Comparison of ENCODE assay signal across 28 cellular contexts in the genomic region with DNA sequence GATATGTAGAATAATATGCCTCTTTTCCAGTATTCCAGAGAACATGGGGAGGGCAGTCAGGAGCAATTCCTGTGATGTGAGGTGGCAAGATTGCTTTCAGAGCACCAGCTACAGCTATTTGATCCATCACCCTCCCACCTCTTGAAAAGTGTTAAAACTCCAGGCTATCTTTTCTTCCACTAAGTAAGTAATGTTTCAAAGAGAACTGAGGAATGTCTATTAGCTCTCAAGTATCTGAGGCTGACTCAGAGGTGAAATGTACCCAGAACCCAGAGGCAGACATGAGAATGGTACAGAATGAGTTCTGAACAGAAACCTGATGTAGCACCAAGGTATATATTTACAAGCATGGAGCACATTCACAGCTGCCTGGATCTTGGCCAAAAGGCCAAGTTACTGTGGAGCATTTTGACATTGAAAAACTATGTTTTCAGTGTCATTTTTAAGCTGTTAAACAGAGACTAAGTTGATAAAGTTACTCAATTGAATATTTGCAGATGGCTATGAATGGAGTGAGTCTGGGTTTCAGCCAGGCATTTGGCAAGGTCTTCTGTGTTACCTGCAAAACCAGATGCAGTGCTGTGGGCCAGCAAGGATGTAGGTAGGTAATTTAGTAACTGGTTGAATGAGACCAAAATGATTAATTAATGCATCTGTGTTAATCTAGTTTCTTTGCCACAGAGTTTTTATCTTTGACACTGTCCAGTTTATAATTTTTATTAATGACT.
DNase-seq lines count a peak whose midpoint lies in the region; ATAC-seq and TF ChIP-seq lines count a peak whose summit lies in the region.
"Had no signal": no experiment of that assay in that cellular context is flagged by ENCODE, and none has a peak within 500 bp of the region (broad histone marks: within the 10 kb centered on the region; RNA-seq: fewer than 3 reads in every experiment).

No MANE protein-coding gene starts in this region.

- peak overlapping the region; percentile 41 for H3K27ac Mint-ChIP-seq in chondrocyte (ENCODE audit: unreplicated experiment)
- H3K27ac Mint-ChIP-seq: activated B cell treated with CpG ODN at 0.5 μM for 24 hours; activated CD4-positive, alpha-beta memory T cell treated with anti-CD3 and anti-CD28 coated beads for 36 hours; CD14-positive monocyte; stimulated activated naive B cell treated with anti-CD40 and anti-IgM and Interleukin-4, amounts not matched to agents 10 μg/mL and 1 μg/mL and 100 μg/mL, for 72 hours; T-helper 17 cell had no signal

- H3K9ac ChIP-seq in mesendoderm (ENCODE audit: low read length), result no peak overlapping the region

- H3K9me3 Mint-ChIP-seq in chondrocyte (ENCODE audit: low read depth), result peaks cover 3% of the 10 kb centered on the region
- H3K9me3 Mint-ChIP-seq: activated B cell treated with CpG ODN at 0.5 μM for 24 hours; activated CD4-positive, alpha-beta memory T cell treated with anti-CD3 and anti-CD28 coated beads for 36 hours; stimulated activated naive B cell treated with anti-CD40 and anti-IgM and Interleukin-4, amounts not matched to agents 10 μg/mL and 1 μg/mL and 100 μg/mL, for 72 hours had no signal

- no peak overlapping the region for H3K23ac ChIP-seq in mesendoderm (ENCODE audit: low read length)

- H3K56ac ChIP-seq in mesendoderm (ENCODE audit: low read length), result no peak overlapping the region

- H3K27ac ChIP-seq in C4-2B (peak overlapping the region; percentile 35; the same call in 1 of the 2 replicates), mesendoderm (ENCODE audit: low read depth, low read length) (no peak overlapping the region)
- H3K27ac ChIP-seq: gastroesophageal sphincter, thoracic aorta had no signal

- no peak overlapping the region for H2BK5ac ChIP-seq in mesendoderm (ENCODE audit: low read length)

- H3K27me3 Mint-ChIP-seq in chondrocyte (ENCODE audit: low read depth), result no peaks in the 10 kb centered on the region
- H3K27me3 Mint-ChIP-seq: activated B cell treated with CpG ODN at 0.5 μM for 24 hours; activated CD4-positive, alpha-beta memory T cell treated with anti-CD3 and anti-CD28 coated beads for 36 hours; stimulated activated naive B cell treated with anti-CD40 and anti-IgM and Interleukin-4, amounts not matched to agents 10 μg/mL and 1 μg/mL and 100 μg/mL, for 72 hours; T-helper 17 cell had no signal

- H4K8ac ChIP-seq in mesendoderm (ENCODE audit: low read depth, low read length), result no peak overlapping the region

- no peaks in the 10 kb centered on the region for H3K79me2 ChIP-seq in mesendoderm (ENCODE audit: control insufficient read depth, insufficient read depth, low read length)

- H3K4me1 ChIP-seq in mesendoderm (ENCODE audit: control insufficient read depth, low read depth, low read length), result peaks cover 2% of the 10 kb centered on the region

- H3K79me1 ChIP-seq in mesendoderm (ENCODE audit: low read length), result no peaks in the 10 kb centered on the region

- no peak overlapping the region for H3K4ac ChIP-seq in mesendoderm (ENCODE audit: low read depth, low read length)

- H2BK15ac ChIP-seq in mesendoderm (replicated peaks; ENCODE audit: low read depth), result no peak overlapping the region

- H3K4me3 Mint-ChIP-seq in chondrocyte (ENCODE audit: unreplicated experiment), result no peak overlapping the region
- H3K4me3 Mint-ChIP-seq: activated B cell treated with CpG ODN at 0.5 μM for 24 hours; activated CD4-positive, alpha-beta memory T cell treated with anti-CD3 and anti-CD28 coated beads for 36 hours; CD14-positive monocyte; neural crest cell; stimulated activated naive B cell treated with anti-CD40 and anti-IgM and Interleukin-4, amounts not matched to agents 10 μg/mL and 1 μg/mL and 100 μg/mL, for 72 hours; T-helper 17 cell had no signal

- no peak for TF ChIP-seq CTCF in C4-2B (conservative IDR thresholded peaks at IDR 0.05)
- no peak for TF ChIP-seq CTCF in chondrocyte (IDR thresholded peaks at IDR 0.05)

- H3K36me3 Mint-ChIP-seq in chondrocyte (ENCODE audit: low read depth), result no peaks in the 10 kb centered on the region
- H3K36me3 Mint-ChIP-seq: activated CD4-positive, alpha-beta memory T cell treated with anti-CD3 and anti-CD28 coated beads for 36 hours; CD14-positive monocyte; stimulated activated naive B cell treated with anti-CD40 and anti-IgM and Interleukin-4, amounts not matched to agents 10 μg/mL and 1 μg/mL and 100 μg/mL, for 72 hours had no signal

- no peaks in the 10 kb centered on the region for H3K27me3 ChIP-seq in mesendoderm (ENCODE audit: insufficient read depth, low read length, poor library complexity)
- H3K27me3 ChIP-seq: gastroesophageal sphincter had no signal

- ATAC-seq in HG02885 (IDR thresholded peaks at IDR 0.05; ENCODE audit: poor library complexity, unreplicated experiment), result no peak
- no peak for ATAC-seq in GM18520 (IDR thresholded peaks at IDR 0.05; ENCODE audit: unreplicated experiment)
- ATAC-seq: esophagus mucosa; gastroesophageal sphincter; stimulated activated naive B cell treated with anti-CD40 and anti-IgM and Interleukin-4, amounts not matched to agents 10 μg/mL and 1 μg/mL and 100 μg/mL, for 72 hours; T-helper 17 cell had no signal

- H4K5ac ChIP-seq in mesendoderm (ENCODE audit: low read length), result no peak overlapping the region

- no peak overlapping the region for H2AK5ac ChIP-seq in mesendoderm (ENCODE audit: low read length)

- peaks cover 3% of the 10 kb centered on the region for H3K4me1 Mint-ChIP-seq in chondrocyte (ENCODE audit: low read depth)
- H3K4me1 Mint-ChIP-seq: neural crest cell had no signal

- no peak overlapping the region for H3K4me2 ChIP-seq in mesendoderm (ENCODE audit: low read length)

- H3K36me3 ChIP-seq in mesendoderm (ENCODE audit: control insufficient read depth, insufficient read depth, low read length), result no peaks in the 10 kb centered on the region
- H3K36me3 ChIP-seq: gastroesophageal sphincter, thoracic aorta had no signal

- DNase-seq in M059J (ENCODE audit: low read depth) (peak; percentile 20), chondrocyte (ENCODE audit: low spot score) (no peak), mesendoderm (peak; percentile 48), Ammon's horn (ENCODE audit: low spot score) (no peak), amygdala (lab: John Stamatoyannopoulos, UW) (no peak)
- DNase-seq: ACHN; activated B cell treated with CpG ODN at 0.5 μM for 24 hours; activated CD4-positive, alpha-beta memory T cell treated with anti-CD3 and anti-CD28 coated beads for 36 hours; activated gamma-delta T cell treated with Interleukin-2 at 50 U/mL for 16 hours; anterior cingulate cortex; DMS153; effector CD4-positive, alpha-beta T cell; KBM-7; NCI-H1048; NCI-H2107; OCI-M1; SIG-M5; stimulated activated CD4-positive, alpha-beta T cell treated with anti-CD3 and anti-CD28 coated beads, Interleukin-2, amount 100 ng/mL, for 24 hours; stimulated activated naive B cell treated with anti-CD40 and anti-IgM and Interleukin-4, amounts not matched to agents 10 μg/mL and 1 μg/mL and 100 μg/mL, for 72 hours; T-helper 17 cell had no signal

- no peak overlapping the region for H3K4me3 ChIP-seq in mesendoderm (ENCODE audit: low read length)
- H3K4me3 ChIP-seq: gastroesophageal sphincter, thoracic aorta had no signal

- no peak overlapping the region for H3K18ac ChIP-seq in mesendoderm (ENCODE audit: low read length)

- no peak overlapping the region for H2BK120ac ChIP-seq in mesendoderm (ENCODE audit: low read depth, low read length)

Comparison
In these comparisons a context has a peak if more than half of its experiments do, and no peak if none do; other contexts are left out.
1. DNase-seq: peak in M059J (single experiment) and mesendoderm (single experiment); none in chondrocyte (single experiment), Ammon's horn (single experiment) and amygdala (0 of 56).